Comparison of ENCODE assay signal across 1 cellular context in genomic region chr10:97320480-97321031, GRCh38.
TF ChIP-seq lines count a peak whose summit lies in the region.

No MANE protein-coding gene starts in this region.

TF ChIP-seq in SK-N-SH treated with all-trans-retinoic acid at 6 μM for 48 hours, 23 proteins besides CTCF, POLR2A, EP300 and RAD21 (continued from another document):
- TF ChIP-seq POU6F1 (CRISPR knock-in tag; IDR thresholded peaks at IDR 0.05; ENCODE audit: borderline replicate concordance, low read depth) (no peak), OSR1 (CRISPR knock-in tag; IDR thresholded peaks at IDR 0.05) (no peak), ZNF8 (CRISPR knock-in tag; IDR thresholded peaks at IDR 0.05) (no peak), PATZ1 (CRISPR knock-in tag; IDR thresholded peaks at IDR 0.05; ENCODE audit: borderline replicate concordance) (no peak), CSDC2 (CRISPR knock-in tag; IDR thresholded peaks at IDR 0.05) (no peak), ESRRG (CRISPR knock-in tag; IDR thresholded peaks at IDR 0.05) (no peak), GLIS3 (CRISPR knock-in tag; IDR thresholded peaks at IDR 0.05) (no peak)
